Comparison of ENCODE assay signal across 8 cellular contexts in genomic region chr2:136118819-136119716, GRCh38. TPM values are rescaled to one million over a fixed set of nuclear protein-coding genes. Genes with fewer than 3 reads are reported as not detected.
DNase-seq lines count a peak whose midpoint lies in the region; ATAC-seq and TF ChIP-seq lines count a peak whose summit lies in the region.

No MANE protein-coding gene starts in this region.

- peaks cover 99% of the 10 kb centered on the region for H3K27me3 Mint-ChIP-seq in mesothelial cell of epicardium (ENCODE audit: low read depth)

- no peak for ATAC-seq in GM21447 (IDR thresholded peaks at IDR 0.05; ENCODE audit: unreplicated experiment)

- H3K27ac Mint-ChIP-seq in mesothelial cell of epicardium: no peak overlapping the region

- no peaks in the 10 kb centered on the region for H3K4me1 ChIP-seq in colonic mucosa

- H3K9me3 Mint-ChIP-seq in mesothelial cell of epicardium: no peaks in the 10 kb centered on the region

- H3K27me3 ChIP-seq in colonic mucosa: peaks cover 55% of the 10 kb centered on the region

- no peaks in the 10 kb centered on the region for H3K9me3 ChIP-seq in colonic mucosa

- intact Hi-C loops in colonic mucosa (cut with DNase I): loop anchor here (5.0 kb wide), 1 partner anchor 197 kb away; no protein-coding TSS in a partner anchor

- TF ChIP-seq CTCF in colonic mucosa (IDR thresholded peaks at IDR 0.05) (no peak), mesothelial cell of epicardium (IDR thresholded peaks at IDR 0.05; ENCODE audit: unreplicated experiment) (no peak)

- peaks cover 25% of the 10 kb centered on the region for H3K4me1 Mint-ChIP-seq in mesothelial cell of epicardium

- DNase-seq in DMS79 treated with DMSO at 0.1 percent for 48 hours (lab: John Stamatoyannopoulos, UW) (peak; percentile 91), MV-4-11 (lab: John Stamatoyannopoulos, UW) (peak; percentile 68), colonic mucosa (peak; percentile 61), mesothelial cell of epicardium (ENCODE audit: low spot score in 2 of 2, unreplicated experiment in 2 of 2) (peak in 1 of 2 experiments; percentile 40), NCI-H2196 (lab: John Stamatoyannopoulos, UW; ENCODE audit: unreplicated experiment) (no peak)
- peak; percentile 56 for DNase-seq in activated CD4-positive, CD25-positive, alpha-beta regulatory T cell treated with anti-CD3 and anti-CD28 coated beads, Interleukin-2, amount 50 U/mL, for 16 hours (ENCODE audit: low read depth, low spot score)
- DNase-seq in stimulated activated CD8-positive, alpha-beta memory T cell treated with anti-CD3 and anti-CD28 coated beads, Interleukin-2, amount 100 ng/mL, for 1 hour (ENCODE audit: low read depth in 2 of 2): peak; percentile 73 to 83

- no peaks in the 10 kb centered on the region for H3K36me3 Mint-ChIP-seq in mesothelial cell of epicardium

- peak overlapping the region; percentile 53 to 64 for H3K9ac ChIP-seq in colonic mucosa (ENCODE audit: low read depth in 2 of 2, low read length in 2 of 2)

- H3K27ac ChIP-seq in colonic mucosa: peak overlapping the region; percentile 77

- no peaks in the 10 kb centered on the region for H3K36me3 ChIP-seq in colonic mucosa

- peak overlapping the region; percentile 79 for H3K4me3 Mint-ChIP-seq in mesothelial cell of epicardium

- H3K4me3 ChIP-seq in colonic mucosa: peak overlapping the region; percentile 53

RNA-seq across cellular contexts. Expression of gene CXCR4, which starts 1.1 kb away (rescaled TPM):
- total RNA-seq in colonic mucosa (10 to 100 TPM in 1 of 2 donors, 1 to 10 TPM in 1; 3.6 to 10.5 TPM), mesothelial cell of epicardium (1.5 to 2.1 TPM (median 1.8 TPM) in 3 replicates)
